In genomic region chr17:7654832-7655540, GRCh38 we compare ENCODE assay signal across 1 cellular context.
TF ChIP-seq lines count a peak whose summit lies in the region.

No MANE protein-coding gene starts in this region.

TF ChIP-seq in HEK293, 187 proteins besides CTCF, POLR2A, EP300 and RAD21 (continued from another document):
- TF ChIP-seq ZNF692 (tag by site-specific recombination; IDR thresholded peaks at IDR 0.05) (no peak), SP7 (tag by site-specific recombination; IDR thresholded peaks at IDR 0.05) (no peak)
